In the genomic region with DNA sequence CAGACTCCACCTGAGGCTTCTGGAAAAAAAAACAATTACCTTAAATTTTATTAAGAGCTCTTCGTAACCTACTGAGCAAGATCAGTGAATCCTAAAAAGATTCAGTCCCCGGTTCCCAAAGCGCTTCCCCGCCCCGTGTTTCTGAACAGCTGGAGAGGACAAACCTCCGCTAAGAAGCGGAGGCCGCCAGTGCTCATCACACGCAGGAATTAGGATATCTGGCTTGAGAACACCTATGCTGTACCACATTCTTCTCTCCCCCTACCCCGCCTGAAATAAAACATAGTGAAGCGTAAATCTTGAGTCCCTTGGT, we compare ENCODE assay signal across 8 cellular contexts. TPM values are rescaled to one million over a fixed set of nuclear protein-coding genes. Genes with fewer than 3 reads are reported as not detected.
DNase-seq lines count a peak whose midpoint lies in the region; ATAC-seq and TF ChIP-seq lines count a peak whose summit lies in the region.

No MANE protein-coding gene starts in this region.

- H3K9me3 Mint-ChIP-seq in endothelial cell (ENCODE audit: unreplicated experiment) (no peaks in the 10 kb centered on the region), nephron progenitor cell (no peaks in the 10 kb centered on the region)

- H3K27ac ChIP-seq in OCI-LY3 (ENCODE audit: low read length), result peak overlapping the region; percentile 65

- peaks cover 13% of the 10 kb centered on the region for H3K4me1 Mint-ChIP-seq in endothelial cell (ENCODE audit: unreplicated experiment)
- H3K4me1 Mint-ChIP-seq in nephron progenitor cell, result peaks cover 30% of the 10 kb centered on the region

- peak overlapping the region; percentile 96 for H3K4me3 Mint-ChIP-seq in endothelial cell (ENCODE audit: unreplicated experiment)
- H3K4me3 Mint-ChIP-seq in nephron progenitor cell, result peak overlapping the region; percentile 98

- H3K9me3 ChIP-seq in OCI-LY3 (ENCODE audit: insufficient read depth, low read length), result no peaks in the 10 kb centered on the region

- H4K20me1 ChIP-seq in OCI-LY3 (ENCODE audit: insufficient read depth, low read length), result peaks cover 7% of the 10 kb centered on the region

- H3K36me3 Mint-ChIP-seq in endothelial cell (ENCODE audit: low read depth, unreplicated experiment) (peaks cover 5% of the 10 kb centered on the region), nephron progenitor cell (ENCODE audit: low read depth) (peaks cover 12% of the 10 kb centered on the region)

- H3K4me2 ChIP-seq in OCI-LY3 (ENCODE audit: low read length), result peak overlapping the region; percentile 76

- H3K27me3 Mint-ChIP-seq in endothelial cell (ENCODE audit: unreplicated experiment) (peaks cover 12% of the 10 kb centered on the region), nephron progenitor cell (ENCODE audit: low read depth, poor library complexity) (peaks cover 3% of the 10 kb centered on the region)

- H3K36me3 ChIP-seq in OCI-LY3 (replicated peaks; ENCODE audit: low read depth, low read length), result no peaks in the 10 kb centered on the region

- peak; percentile 38 for DNase-seq in DMS79 (lab: John Stamatoyannopoulos, UW)
- DNase-seq in DMS79 treated with DMSO at 0.1 percent for 48 hours (lab: John Stamatoyannopoulos, UW), result no peak
- DNase-seq in endothelial cell (ENCODE audit: low spot score), result no peak
- no peak for DNase-seq in nephron progenitor cell
- no peak for DNase-seq in activated effector memory CD4-positive, alpha-beta T cell treated with Interleukin-2 at 50 U/mL for 16 hours

- H3K27ac Mint-ChIP-seq in endothelial cell (ENCODE audit: unreplicated experiment) (peak overlapping the region; percentile 48), nephron progenitor cell (no peak overlapping the region)

- H2AFZ ChIP-seq in OCI-LY3 (ENCODE audit: low read depth, low read length), result peak overlapping the region; percentile 95

- ATAC-seq in HG03520 (IDR thresholded peaks at IDR 0.05; ENCODE audit: unreplicated experiment) (no peak), GM19395 (IDR thresholded peaks at IDR 0.05; ENCODE audit: unreplicated experiment) (no peak)

- no peaks in the 10 kb centered on the region for H3K27me3 ChIP-seq in OCI-LY3 (ENCODE audit: low read depth, low read length)

- TF ChIP-seq CTCF in OCI-LY3 (IDR thresholded peaks at IDR 0.05; ENCODE audit: low read depth, low read length) (no peak), endothelial cell (IDR thresholded peaks at IDR 0.05; ENCODE audit: unreplicated experiment) (no peak), nephron progenitor cell (IDR thresholded peaks at IDR 0.05) (no peak)

- H3K4me3 ChIP-seq in OCI-LY3 (ENCODE audit: low read length), result peak overlapping the region; percentile 89

- H3K79me2 ChIP-seq in OCI-LY3 (ENCODE audit: low read length), result peaks cover 46% of the 10 kb centered on the region

- H3K9ac ChIP-seq in OCI-LY3 (ENCODE audit: low read length), result peak overlapping the region; percentile 72

- peaks cover 14% of the 10 kb centered on the region for H3K4me1 ChIP-seq in OCI-LY3 (ENCODE audit: low read length)

RNA-seq across cellular contexts. Expression of a gene that starts 0.8 kb away (rescaled TPM):
- total RNA-seq in endothelial cell (ENCODE audit: unreplicated experiment), result 28.5 TPM

RNA-seq across cellular contexts. Expression of a gene that starts 52.0 kb away (rescaled TPM):
- 246 TPM for total RNA-seq in endothelial cell (ENCODE audit: unreplicated experiment)
